22 cellular contexts compared by ENCODE assay signal in the genomic region with DNA sequence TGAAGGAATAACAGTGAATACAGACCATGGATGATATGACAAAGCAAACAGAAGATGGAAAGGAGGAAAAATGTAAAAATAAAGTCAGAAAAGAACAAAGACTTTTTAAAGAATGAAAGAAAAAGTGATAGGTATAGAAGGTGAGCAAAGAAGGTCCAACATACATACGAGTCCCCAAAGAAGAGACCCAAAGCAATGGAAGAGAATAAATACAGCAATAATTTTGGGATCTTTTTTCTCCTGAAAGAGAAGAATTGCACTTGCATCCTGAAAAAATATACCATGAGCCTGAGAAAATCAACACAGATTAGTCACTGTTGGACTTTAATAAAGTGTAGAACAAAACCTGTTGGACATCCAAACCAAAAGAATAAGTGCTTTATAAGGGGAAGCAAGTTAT.
"Had no signal": no experiment of that assay in that cellular context is flagged by ENCODE, and none has a peak within 500 bp of the region (broad histone marks: within the 10 kb centered on the region; RNA-seq: fewer than 3 reads in every experiment).

No MANE protein-coding gene starts in this region.

- H3K4me1 ChIP-seq: gastrocnemius medialis, left lung, psoas muscle, spleen, testis, tibial artery had no signal

- ATAC-seq: effector memory CD8-positive, alpha-beta T cell; gastrocnemius medialis; left cardiac atrium; left lung; naive thymus-derived CD8-positive, alpha-beta T cell; psoas muscle; right cardiac atrium; stimulated activated memory B cell treated with anti-CD40 and anti-IgM and Interleukin-4, amounts not matched to agents 10 μg/mL and 1 μg/mL and 100 μg/mL, for 72 hours; stimulated activated naive CD8-positive, alpha-beta T cell treated with anti-CD3 and anti-CD28 coated beads, Interleukin-15, Interleukin-2, amounts not matched to agents 100 U/mL and 50 U/mL, for 24 hours had no signal

- H3K27ac ChIP-seq: gastrocnemius medialis, left lung, psoas muscle, skin epidermis, spleen, testis, tibial artery had no signal

- DNase-seq: cortex of kidney; effector memory CD8-positive, alpha-beta T cell; foreskin fibroblast; gastrocnemius medialis; head of caudate nucleus; left cardiac atrium; left lung; naive thymus-derived CD8-positive, alpha-beta T cell; nephron progenitor cell; nucleus accumbens; posterior cingulate gyrus; psoas muscle; right cardiac atrium; spleen; stimulated activated CD4-positive, alpha-beta T cell treated with anti-CD3 and anti-CD28 coated beads, Interleukin-4, amount 100 ng/mL, for 4 hours; stimulated activated naive CD8-positive, alpha-beta T cell treated with anti-CD3 and anti-CD28 coated beads, Interleukin-15, Interleukin-2, amounts not matched to agents 100 U/mL and 50 U/mL, for 24 hours; substantia nigra; testis; tibial artery had no signal

- H3K9me3 ChIP-seq: testis had no signal

- FAIRE-seq: endometrium had no signal

- H3K36me3 ChIP-seq: gastrocnemius medialis, left lung, spleen, tibial artery had no signal

- H3K27me3 ChIP-seq: left lung, testis had no signal

- H3K4me3 ChIP-seq: gastrocnemius medialis, left lung, psoas muscle, skin epidermis, spleen, testis, tibial artery had no signal
